19 cellular contexts compared by ENCODE assay signal in genomic region chr1:34407140-34407539, GRCh38.
DNase-seq lines count a peak whose midpoint lies in the region; ATAC-seq, FAIRE-seq and TF ChIP-seq lines count a peak whose summit lies in the region.
"Had no signal": no experiment of that assay in that cellular context is flagged by ENCODE, and none has a peak within 500 bp of the region (broad histone marks: within the 10 kb centered on the region; RNA-seq: fewer than 3 reads in every experiment).

No MANE protein-coding gene starts in this region.

- no peak overlapping the region for H3K4me2 ChIP-seq in PC-3 (ENCODE audit: low read length)
- H3K4me2 ChIP-seq: PC-9 had no signal

- BruUV-seq in PC-3 (replicated peaks; lab: Mats Ljungman, UMichigan), result no TSS peak

- no peaks in the 10 kb centered on the region for H3K36me3 ChIP-seq in PC-3 (ENCODE audit: low read depth, low read length)
- H3K36me3 ChIP-seq in kidney epithelial cell (ENCODE audit: control insufficient read depth, insufficient read depth, low read length), result no peaks in the 10 kb centered on the region
- H3K36me3 ChIP-seq: gastrocnemius medialis, suprapubic skin had no signal

- CTCF ChIA-PET in PC-3 (lab: Charles Lee), result no interaction called here

- no peaks in the 10 kb centered on the region for H3K9me2 ChIP-seq in PC-3 (replicated peaks; ENCODE audit: low read length)

- H3K9ac ChIP-seq in PC-3 (ENCODE audit: low read length), result no peak overlapping the region

- no peak overlapping the region for H3K4me3 ChIP-seq in PC-3 (ENCODE audit: low read length)
- H3K4me3 ChIP-seq in kidney epithelial cell (ENCODE audit: low read depth, low read length), result no peak overlapping the region
- H3K4me3 ChIP-seq: gastrocnemius medialis, PC-9, suprapubic skin had no signal

- H3K27ac ChIP-seq in PC-3 (ENCODE audit: low read length), result no peak overlapping the region
- H3K27ac ChIP-seq: 22Rv1, gastrocnemius medialis, PC-9, suprapubic skin had no signal

- FAIRE-seq in urothelium cell line (lab: Jason Lieb, UNC), result no peak

- no peaks in the 10 kb centered on the region for H3F3A ChIP-seq in PC-3 (ENCODE audit: low read length, unreplicated experiment)

- no peaks in the 10 kb centered on the region for H3K9me3 ChIP-seq in PC-3 (ENCODE audit: low read length)
- H3K9me3 ChIP-seq: gastrocnemius medialis, suprapubic skin had no signal

- no peak overlapping the region for H2AFZ ChIP-seq in PC-3 (ENCODE audit: low read length)
- H2AFZ ChIP-seq: PC-9 had no signal

- no peaks in the 10 kb centered on the region for H3K4me1 ChIP-seq in PC-3 (ENCODE audit: insufficient read depth, low read length)
- H3K4me1 ChIP-seq: gastrocnemius medialis had no signal

- H3K79me2 ChIP-seq in PC-3 (ENCODE audit: low read length), result no peaks in the 10 kb centered on the region

- DNase-seq in DMS53 (lab: John Stamatoyannopoulos, UW) (peak; percentile 28), DMS53 treated with DMSO at 0.1 percent for 48 hours (lab: John Stamatoyannopoulos, UW; ENCODE audit: unreplicated experiment) (no peak), PC-3 (peak; percentile 8), kidney epithelial cell (ENCODE audit: low read depth) (peak; percentile 23), urothelium cell line (ENCODE audit: low spot score) (peak; percentile 17)
- DNase-seq in stimulated activated CD4-positive, alpha-beta T cell treated with anti-CD3 and anti-CD28 coated beads, Interleukin-4, amount 100 ng/mL, for 1 hour, result no peak
- DNase-seq: activated CD4-positive, CD25-positive, alpha-beta regulatory T cell; activated CD8-positive, alpha-beta memory T cell treated with anti-CD3 and anti-CD28 coated beads, Interleukin-2, amount 50 U/mL, for 48 hours; activated naive CD4-positive, alpha-beta T cell treated with anti-CD3 and anti-CD28 coated beads, Interleukin-2, amount 10 ng/mL, durations not matched to agents 7 days and 5 days; effector CD8-positive, alpha-beta T cell; gastrocnemius medialis; IMR-90; NCI-H1092; NCI-H226; PC-9 had no signal

- H3K27me3 ChIP-seq in PC-3 (ENCODE audit: low read length), result peaks cover 6% of the 10 kb centered on the region; the same call in 1 of the 2 replicates
- H3K27me3 ChIP-seq in kidney epithelial cell (ENCODE audit: control insufficient read depth, insufficient read depth, low read length), result no peaks in the 10 kb centered on the region
- H3K27me3 ChIP-seq: gastrocnemius medialis, suprapubic skin had no signal

- TF ChIP-seq CTCF in PC-3 (conservative IDR thresholded peaks at IDR 0.05; ENCODE audit: low read depth, low read length) (no peak), kidney epithelial cell (IDR thresholded peaks at IDR 0.05; ENCODE audit: insufficient read depth, low read length, poor library complexity, severe bottlenecking) (no peak)

- intact Hi-C loops in PC-3 (cut with micrococcal nuclease), result no loop called here

- POLR2A ChIA-PET in PC-3 (lab: Charles Lee; ENCODE audit: unreplicated experiment), result no interaction called here

- H4K20me1 ChIP-seq in PC-3 (ENCODE audit: low read length), result no peaks in the 10 kb centered on the region

- ATAC-seq in PC-3 (no peak), GM18909 (IDR thresholded peaks at IDR 0.05; ENCODE audit: poor library complexity, unreplicated experiment) (no peak), HG02970 (IDR thresholded peaks at IDR 0.05; ENCODE audit: low FRiP score, unreplicated experiment) (no peak)
- ATAC-seq: gastrocnemius medialis had no signal

Comparison
In these comparisons a context has a peak if more than half of its experiments do, and no peak if none do; other contexts are left out.
1. DNase-seq: peak in DMS53 (single experiment), PC-3 (single experiment), kidney epithelial cell (single experiment) and urothelium cell line (single experiment); none in DMS53 treated with DMSO at 0.1 percent for 48 hours (single experiment) and stimulated activated CD4-positive, alpha-beta T cell treated with anti-CD3 and anti-CD28 coated beads, Interleukin-4, amount 100 ng/mL, for 1 hour (single experiment).